Comparison of ENCODE assay signal across 20 cellular contexts in the genomic region with DNA sequence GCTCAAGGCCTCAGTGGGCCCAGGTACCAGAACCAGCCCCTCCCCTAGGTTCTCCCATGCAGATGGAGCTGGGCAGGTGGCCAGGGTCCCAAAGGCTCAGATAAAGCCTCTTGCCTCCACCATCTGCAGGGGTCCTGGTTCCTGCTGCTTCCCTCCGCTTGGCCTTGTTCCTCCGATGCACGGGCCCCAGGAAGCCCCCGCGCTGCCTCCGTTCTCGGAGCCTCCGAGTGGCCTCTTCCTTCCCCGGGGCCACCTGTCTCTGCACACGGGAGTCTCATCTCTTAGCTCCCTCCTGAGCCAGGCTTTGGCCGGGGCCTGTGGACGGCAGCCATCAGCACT. TPM values are rescaled to one million over a fixed set of nuclear protein-coding genes. Genes with fewer than 3 reads are reported as not detected.
DNase-seq lines count a peak whose midpoint lies in the region; ATAC-seq and TF ChIP-seq lines count a peak whose summit lies in the region.
"Had no signal": no experiment of that assay in that cellular context is flagged by ENCODE, and none has a peak within 500 bp of the region (broad histone marks: within the 10 kb centered on the region; RNA-seq: fewer than 3 reads in every experiment).

No MANE protein-coding gene starts in this region.

- H3K9me1 ChIP-seq in IMR-90 (ENCODE audit: insufficient read depth, low read length), result no peaks in the 10 kb centered on the region

- H4K5ac ChIP-seq in IMR-90 (ENCODE audit: low read depth, low read length), result no peak overlapping the region

- no peak for TF ChIP-seq RAD21 in IMR-90 (IDR thresholded peaks at IDR 0.05; ENCODE audit: low read length)

- peak overlapping the region; percentile 11 for H2AFZ ChIP-seq in IMR-90 (replicated peaks; ENCODE audit: low read length, poor library complexity)

- H2AK9ac ChIP-seq in IMR-90 (replicated peaks; ENCODE audit: low read depth, low read length, poor library complexity), result peak overlapping the region; percentile 55

- no TSS peak for BruUV-seq in IMR-90 (replicated peaks; lab: Mats Ljungman, UMichigan)

- H3K9me3 ChIP-seq in IMR-90 (ENCODE audit: control insufficient read depth, insufficient read depth, low read length), result no peaks in the 10 kb centered on the region
- no peaks in the 10 kb centered on the region for H3K9me3 ChIP-seq in body of pancreas
- no peaks in the 10 kb centered on the region for H3K9me3 ChIP-seq in prostate gland
- H3K9me3 ChIP-seq: HAP-1 had no signal

- no peak overlapping the region for H4K91ac ChIP-seq in IMR-90 (ENCODE audit: insufficient read depth, low read depth, low read length)

- no peak overlapping the region for H2BK20ac ChIP-seq in IMR-90 (ENCODE audit: low read depth, low read length)

- no peak overlapping the region for H2BK120ac ChIP-seq in IMR-90 (ENCODE audit: low read depth, low read length)

- H3K9ac ChIP-seq in IMR-90 (ENCODE audit: low read depth, low read length), result no peak overlapping the region

- H3K27me3 ChIP-seq in IMR-90 (ENCODE audit: control insufficient read depth, insufficient read depth, low read length) (peaks cover 4% of the 10 kb centered on the region; the same call in 1 of the 2 replicates), body of pancreas (no peaks in the 10 kb centered on the region), prostate gland (replicated peaks; ENCODE audit: insufficient read depth) (no peaks in the 10 kb centered on the region)

- no peak overlapping the region for H3K4me3 ChIP-seq in IMR-90 (ENCODE audit: insufficient read depth, low read depth, low read length)
- H3K4me3 ChIP-seq in body of pancreas, result no peak overlapping the region
- no peak overlapping the region for H3K4me3 ChIP-seq in prostate gland
- H3K4me3 ChIP-seq: HAP-1 had no signal

- no peak for ATAC-seq in IMR-90 (ENCODE audit: low read depth)
- no peak for ATAC-seq in body of pancreas
- ATAC-seq: right cardiac atrium had no signal

- in situ Hi-C loops in IMR-90 (cut with MboI; ENCODE audit: low sequenced_read_pairs), result loop anchor here (10.0 kb wide), 2 partner anchors 326 to 436 kb away; a partner anchor contains a TSS

- H2AK5ac ChIP-seq in IMR-90 (ENCODE audit: low read depth, low read length), result no peak overlapping the region

- intact Hi-C loops in IMR-90 (cut with micrococcal nuclease), result loop anchor here (2.0 to 10.0 kb wide), 4 partner anchors 116 to 518 kb away; a partner anchor contains a TSS
- intact Hi-C loops in body of pancreas (cut with DNase I), result loop anchor here (10.0 kb wide), 1 partner anchor 316 kb away; no protein-coding TSS in a partner anchor
- intact Hi-C loops in prostate gland (cut with DNase I), result loop anchor here (5.0 to 10.0 kb wide), 2 partner anchors 326 to 433 kb away; a partner anchor contains a TSS
- intact Hi-C loops in posterior cingulate gyrus (cut with DNase I), result loop anchor here (2.0 kb wide), 1 partner anchor 326 kb away; a partner anchor contains a TSS

- peak overlapping the region; percentile 67 for H3K27ac ChIP-seq in C4-2B
- H3K27ac ChIP-seq in IMR-90 (ENCODE audit: insufficient read depth, low read length), result no peak overlapping the region
- H3K27ac ChIP-seq in body of pancreas, result peak overlapping the region; percentile 46 to 89 (median 86)
- H3K27ac ChIP-seq in prostate gland, result peak overlapping the region; percentile 73 to 80

- CTCF ChIA-PET in IMR-90 (lab: Yijun Ruan, JAX), result interaction anchor here (1.8 to 1.9 kb wide), 2 partner anchors 326 to 500 kb away, joined by 6 to 10 read pairs; a partner anchor contains a TSS

- dilution Hi-C loops in IMR-90 (cut with HindIII; ENCODE audit: low sequenced_read_pairs, unreplicated experiment), result no loop called here

- no peak overlapping the region for H3K4me2 ChIP-seq in IMR-90 (ENCODE audit: low read depth, low read length)

- no peak overlapping the region for H3K14ac ChIP-seq in IMR-90 (replicated peaks; ENCODE audit: low read depth, low read length)

- H2BK15ac ChIP-seq in IMR-90 (ENCODE audit: low read depth, low read length), result no peak overlapping the region

- H2BK5ac ChIP-seq in IMR-90 (ENCODE audit: low read depth, low read length, poor library complexity, severe bottlenecking), result no peak overlapping the region

- H3K4ac ChIP-seq in IMR-90 (ENCODE audit: low read depth, low read length), result no peak overlapping the region

- H3K36me3 ChIP-seq in IMR-90 (ENCODE audit: control insufficient read depth, insufficient read depth, low read length) (no peaks in the 10 kb centered on the region), body of pancreas (replicated peaks in 1 of 2; ENCODE audit: insufficient read depth in 1 of 2, low read depth in 2 of 2) (no peaks in the 10 kb centered on the region), prostate gland (no peaks in the 10 kb centered on the region)
- H3K36me3 ChIP-seq: HAP-1 had no signal

- no peaks in the 10 kb centered on the region for H3K79me1 ChIP-seq in IMR-90 (ENCODE audit: low read depth in 1 of 2, low read length in 2 of 2)

- WGBS in IMR-90 (ENCODE audit: extremely low coverage in 2 of 2, insufficient read length in 1 of 2), 2 experiments, result 96% methylated on average over 6 of the region's 12 CpGs; no CpG with 5 or more reads in 1 of the 2 experiments
- 60 to 73% methylated on average over 11 to 12 of the region's 12 CpGs for WGBS in body of pancreas, 2 donors
- WGBS in prostate gland, result 66% methylated on average over 12 of the region's 12 CpGs

- no peak overlapping the region for H3K23ac ChIP-seq in IMR-90 (ENCODE audit: low read depth, low read length)

- TF ChIP-seq CTCF in C4-2B (conservative IDR thresholded peaks at IDR 0.05) (no peak), IMR-90 (conservative IDR thresholded peaks at IDR 0.05; ENCODE audit: low read depth, low read length) (no peak), body of pancreas (IDR thresholded peaks at IDR 0.05) (no peak), prostate gland (IDR thresholded peaks at IDR 0.05) (no peak)

- peaks cover 3% of the 10 kb centered on the region; the same call in 1 of the 2 replicates for H3K4me1 ChIP-seq in IMR-90 (ENCODE audit: control insufficient read depth, insufficient read depth, low read length)
- peaks cover 28% of the 10 kb centered on the region for H3K4me1 ChIP-seq in body of pancreas
- H3K4me1 ChIP-seq in prostate gland (replicated peaks), result peaks cover 5% of the 10 kb centered on the region
- H3K4me1 ChIP-seq: HAP-1 had no signal

- no peak overlapping the region for H4K8ac ChIP-seq in IMR-90 (ENCODE audit: low read depth in 2 of 2, low read length in 2 of 2)

- TF ChIP-seq POLR2A in IMR-90 (IDR thresholded peaks at IDR 0.05; ENCODE audit: low read depth, low read length) (no peak), body of pancreas (IDR thresholded peaks at IDR 0.05) (peak in 1 of 3 donors; percentile 12), prostate gland (IDR thresholded peaks at IDR 0.05) (no peak)

- no peak overlapping the region for H3K56ac ChIP-seq in IMR-90 (ENCODE audit: extremely low read depth, insufficient read depth, low read length)

- no peak overlapping the region for H3K18ac ChIP-seq in IMR-90 (ENCODE audit: low read depth, low read length)

- no peak for DNase-seq in IMR-90
- DNase-seq in body of pancreas, result no peak
- no peak for DNase-seq in prostate gland (ENCODE audit: low spot score)
- no peak for DNase-seq in SHP77 (lab: John Stamatoyannopoulos, UW)
- DNase-seq in mucosa of gallbladder (ENCODE audit: low spot score), result no peak
- DNase-seq in NCI-H510A treated with DMSO at 0.1 percent for 48 hours (lab: John Stamatoyannopoulos, UW), result no peak
- no peak for DNase-seq in posterior cingulate gyrus
- DNase-seq: activated CD4-positive, alpha-beta T cell treated with anti-CD3 and anti-CD28 coated beads, Interleukin-2, amount 50 U/mL, for 1 hour; activated CD8-positive, alpha-beta memory T cell treated with anti-CD3 and anti-CD28 coated beads, Interleukin-2, amount 50 U/mL, for 4 hours; foreskin fibroblast; immature natural killer cell; nucleus accumbens; SHP77 treated with DMSO at 0.1 percent for 48 hours; T-helper 1 cell had no signal

- H4K20me1 ChIP-seq in IMR-90 (ENCODE audit: insufficient read depth, low read length), result no peaks in the 10 kb centered on the region

- POLR2A ChIA-PET in IMR-90 (lab: Charles Lee; ENCODE audit: unreplicated experiment), result interaction anchor here (0.5 kb wide), 1 partner anchor 435 kb away, joined by 3 read pairs; no protein-coding TSS in a partner anchor

RNA-seq across cellular contexts. Expression of a gene that starts 1.9 kb away (rescaled TPM):
- not detected in 2 replicates for total RNA-seq in IMR-90 (2012; rRNA removed)
- 0.07 TPM in 1 of 2 replicates, not detected in the other for polyA plus RNA-seq in IMR-90 (2012; rRNA removed)
- polyA plus RNA-seq in IMR-90 (2012; cell fraction: cytosol; rRNA removed), result 0.03 and 0.04 TPM in 2 replicates
- 0.19 and 0.28 TPM in 2 replicates for polyA plus RNA-seq in IMR-90 (2012; cell fraction: nucleus; rRNA removed; ENCODE audit: low replicate concordance)
- total RNA-seq in body of pancreas, result 1 to 10 TPM; 3.0 to 5.4 TPM
- total RNA-seq in prostate gland, result 1 to 10 TPM in 1 of 2 donors, under 1 TPM in 1; 0.77 to 1.1 TPM
- total RNA-seq in mucosa of gallbladder, result 11.0 TPM
- total RNA-seq: temporal lobe had no signal

RNA-seq across cellular contexts. Expression of a gene that starts 8.5 kb away (rescaled TPM):
- total RNA-seq in IMR-90 (2012; rRNA removed), result not detected in 2 replicates
- not detected in 2 replicates for polyA plus RNA-seq in IMR-90 (2012; rRNA removed)
- polyA plus RNA-seq in IMR-90 (2012; cell fraction: cytosol; rRNA removed), result not detected in 2 replicates
- polyA plus RNA-seq in IMR-90 (2012; cell fraction: nucleus; rRNA removed; ENCODE audit: low replicate concordance), result not detected in 2 replicates
- not detected for total RNA-seq in body of pancreas
- 1 to 10 TPM in 1 of 2 donors, under 1 TPM in 1; 0.34 to 1.6 TPM for total RNA-seq in prostate gland
- not detected for total RNA-seq in mucosa of gallbladder
- total RNA-seq: activated T-helper 2 cell treated with anti-CD3 and anti-CD28 coated beads, Interferon-gamma antibody, Interleukin-2, Interleukin-4, amounts not matched to agents 10 μg/mL and 5 μg/mL and 100 μg/mL, durations not matched to agents 14 hours and 24 hours and 36 hours; dermis microvascular lymphatic vessel endothelial cell; right cardiac atrium; temporal lobe had no signal
- polyA plus RNA-seq: immature natural killer cell, right cardiac atrium had no signal

RNA-seq across cellular contexts. Expression of a gene that starts 14.9 kb away (rescaled TPM):
- total RNA-seq in IMR-90 (2012; rRNA removed) (0.28 and 0.36 TPM in 2 replicates), body of pancreas (1 to 10 TPM in 1 of 2 donors, under 1 TPM in 1; 0.66 to 2.9 TPM), prostate gland (10 to 100 TPM in 1 of 2 donors, 1 to 10 TPM in 1; 1.8 to 12.1 TPM), mucosa of gallbladder (1.4 TPM)
- 1.0 and 1.6 TPM in 2 replicates for polyA plus RNA-seq in IMR-90 (2012; rRNA removed)
- polyA plus RNA-seq in IMR-90 (2012; cell fraction: cytosol; rRNA removed), result 0.57 and 1.9 TPM in 2 replicates
- polyA plus RNA-seq in IMR-90 (2012; cell fraction: nucleus; rRNA removed; ENCODE audit: low replicate concordance), result 3.1 and 7.9 TPM in 2 replicates
- polyA plus RNA-seq: immature natural killer cell had no signal

RNA-seq across cellular contexts. Expression of a gene that starts 18.5 kb away (rescaled TPM):
- total RNA-seq in IMR-90 (2012; rRNA removed), result 12.9 and 17.2 TPM in 2 replicates
- 171 and 200 TPM in 2 replicates for polyA plus RNA-seq in IMR-90 (2012; rRNA removed)
- polyA plus RNA-seq in IMR-90 (2012; cell fraction: cytosol; rRNA removed), result 100 and 301 TPM in 2 replicates
- 38.4 and 113 TPM in 2 replicates for polyA plus RNA-seq in IMR-90 (2012; cell fraction: nucleus; rRNA removed; ENCODE audit: low replicate concordance)
- 100 to 1,000 TPM in 1 of 2 donors, 10 to 100 TPM in 1; 69.9 to 106 TPM for total RNA-seq in body of pancreas
- total RNA-seq in prostate gland, result 100 to 1,000 TPM; 602 to 609 TPM
- total RNA-seq in mucosa of gallbladder, result 793 TPM

RNA-seq across cellular contexts. Expression of a gene that starts 35.0 kb away (rescaled TPM):
- 4.2 and 4.7 TPM in 2 replicates for total RNA-seq in IMR-90 (2012; rRNA removed)
- polyA plus RNA-seq in IMR-90 (2012; rRNA removed), result 10.6 and 12.2 TPM in 2 replicates
- polyA plus RNA-seq in IMR-90 (2012; cell fraction: cytosol; rRNA removed), result 3.2 and 6.8 TPM in 2 replicates
- polyA plus RNA-seq in IMR-90 (2012; cell fraction: nucleus; rRNA removed; ENCODE audit: low replicate concordance), result 10.9 and 32.5 TPM in 2 replicates
- total RNA-seq in body of pancreas, result 10 to 100 TPM; 20.8 to 33.3 TPM
- total RNA-seq in prostate gland, result 10 to 100 TPM; 37.1 to 46.1 TPM
- 48.9 TPM for total RNA-seq in mucosa of gallbladder
